ENCODE assay signal across 20 cellular contexts in the genomic region with DNA sequence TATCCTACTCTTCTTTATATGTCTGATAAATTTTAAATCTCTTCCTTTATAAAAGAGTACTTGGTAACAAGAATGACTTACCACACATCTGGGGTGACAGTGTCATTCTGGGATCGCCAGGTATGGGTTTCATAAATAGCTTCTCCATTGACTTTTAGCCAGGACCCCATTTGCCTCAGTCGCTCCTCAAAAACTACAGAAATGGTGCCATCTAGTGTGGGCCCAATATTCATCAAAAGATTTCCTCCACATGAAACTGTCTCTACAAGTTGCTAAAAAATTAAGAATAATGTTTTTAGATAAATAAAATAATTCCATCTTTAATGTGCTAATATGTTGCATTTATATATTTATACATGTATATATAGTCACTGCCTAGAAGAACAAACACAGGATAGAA. TPM values are rescaled to one million over a fixed set of nuclear protein-coding genes. Genes with fewer than 3 reads are reported as not detected.
DNase-seq lines count a peak whose midpoint lies in the region; ATAC-seq and TF ChIP-seq lines count a peak whose summit lies in the region.
"Had no signal": no experiment of that assay in that cellular context is flagged by ENCODE, and none has a peak within 500 bp of the region (broad histone marks: within the 10 kb centered on the region; RNA-seq: fewer than 3 reads in every experiment).

No MANE protein-coding gene starts in this region.

- CTCF ChIA-PET in HCT116 (lab: Charles Lee), result interaction anchor here (1.3 kb wide), 1 partner anchor 1027 kb away, joined by 5 read pairs; no protein-coding TSS in a partner anchor

- intact Hi-C loops in HCT116 (cut with micrococcal nuclease), result no loop called here
- intact Hi-C loops in body of pancreas (cut with DNase I), result no loop called here

- H3K9me2 ChIP-seq in HCT116 (ENCODE audit: insufficient read depth), result no peaks in the 10 kb centered on the region
- no peaks in the 10 kb centered on the region for H3K9me2 ChIP-seq in neural cell (ENCODE audit: insufficient read depth, low read length)

- no peak for TF ChIP-seq POLR2A in HCT116 (IDR thresholded peaks at IDR 0.05; ENCODE audit: borderline replicate concordance, extremely low read depth, insufficient read depth, insufficient read length)
- no peak for TF ChIP-seq POLR2A in body of pancreas (IDR thresholded peaks at IDR 0.05)

- TF ChIP-seq RAD21 in HCT116 (IDR thresholded peaks at IDR 0.05; ENCODE audit: low read depth) (peak; percentile 33; the same call in 1 of the 2 replicates), neural cell (conservative IDR thresholded peaks at IDR 0.05) (peak; percentile 16)

- H3K9ac ChIP-seq in HCT116 (ENCODE audit: low read length) (no peak overlapping the region), adipocyte (ENCODE audit: low read length) (no peak overlapping the region), neural cell (ENCODE audit: low read length) (no peak overlapping the region)

- H3K79me2 ChIP-seq in HCT116 (ENCODE audit: insufficient read depth, low read length), result peaks cover 4% of the 10 kb centered on the region; the same call in 1 of the 2 replicates
- H3K79me2 ChIP-seq in neural cell (replicated peaks; ENCODE audit: insufficient read depth, low read length), result no peaks in the 10 kb centered on the region

- H3K4me3 ChIP-seq in HCT116 (replicated peaks in 1 of 2; ENCODE audit: low read depth in 1 of 2, low read length in 2 of 2) (no peak overlapping the region), adipocyte (ENCODE audit: low read length) (no peak overlapping the region), neural cell (ENCODE audit: low read length) (no peak overlapping the region), body of pancreas (no peak overlapping the region)
- H3K4me3 ChIP-seq: prostate gland had no signal

- no peaks in the 10 kb centered on the region for H3K9me3 ChIP-seq in HCT116 (ENCODE audit: control insufficient read depth in 1 of 2, insufficient read depth in 1 of 2, low read depth in 1 of 2, low read length in 2 of 2)
- H3K9me3 ChIP-seq in adipocyte (ENCODE audit: control insufficient read depth, low read length), result no peaks in the 10 kb centered on the region
- no peaks in the 10 kb centered on the region for H3K9me3 ChIP-seq in neural cell (ENCODE audit: low read length)
- no peaks in the 10 kb centered on the region for H3K9me3 ChIP-seq in body of pancreas
- H3K9me3 ChIP-seq: prostate gland had no signal

- H3F3A ChIP-seq in neural cell (ENCODE audit: insufficient read depth, low read length, poor library complexity, severe bottlenecking), result no peaks in the 10 kb centered on the region

- H2AFZ ChIP-seq in HCT116 (ENCODE audit: low read depth, low read length, poor library complexity, severe bottlenecking), result no peak overlapping the region
- H2AFZ ChIP-seq in neural cell (ENCODE audit: low read depth, low read length), result no peak overlapping the region

- H3K27me3 ChIP-seq in HCT116 (ENCODE audit: insufficient read depth, low read length) (no peaks in the 10 kb centered on the region), adipocyte (replicated peaks; ENCODE audit: control insufficient read depth, insufficient read depth, low read length) (no peaks in the 10 kb centered on the region), neural cell (ENCODE audit: insufficient read depth, low read depth, low read length) (no peaks in the 10 kb centered on the region), body of pancreas (no peaks in the 10 kb centered on the region)

- POLR2A ChIA-PET in HCT116 (lab: Charles Lee), result no interaction called here

- RAD21 ChIA-PET in HCT116 (lab: Charles Lee; ENCODE audit: low non-redundant PET in 1 of 2, low total read pairs in 2 of 2, uncharacterized antibody in 2 of 2, unreplicated experiment in 2 of 2), result no interaction called here

- TF ChIP-seq CTCF in HCT116 (IDR thresholded peaks at IDR 0.05 in 2 of 3, conservative IDR thresholded peaks at IDR 0.05 in 1 of 3; ENCODE audit: borderline replicate concordance in 1 of 3, insufficient read depth in 1 of 3, low read depth in 2 of 3, low read length in 2 of 3) (no peak), neural cell (IDR thresholded peaks at IDR 0.05; ENCODE audit: poor library complexity, severe bottlenecking) (no peak), body of pancreas (IDR thresholded peaks at IDR 0.05) (no peak)

- 90 to 95% methylated on average over 2 of the region's 2 CpGs for WGBS in body of pancreas, 2 donors

- no peak overlapping the region for H3K4me2 ChIP-seq in HCT116 (ENCODE audit: low read length)
- no peak overlapping the region for H3K4me2 ChIP-seq in neural cell (ENCODE audit: low read length)

- ATAC-seq in HCT116 (no peak), body of pancreas (no peak)
- no peak for ATAC-seq in stimulated activated naive CD8-positive, alpha-beta T cell treated with anti-CD3 and anti-CD28 coated beads, Interleukin-15, Interleukin-2, amounts not matched to agents 100 U/mL and 50 U/mL, for 24 hours
- ATAC-seq: naive thymus-derived CD8-positive, alpha-beta T cell had no signal

- H3K4me1 ChIP-seq in HCT116 (ENCODE audit: control insufficient read depth in 1 of 2, insufficient read depth in 2 of 2, low read length in 2 of 2) (no peaks in the 10 kb centered on the region), adipocyte (ENCODE audit: control insufficient read depth, insufficient read depth, low read length) (peaks cover 3% of the 10 kb centered on the region), body of pancreas (no peaks in the 10 kb centered on the region)
- H3K4me1 ChIP-seq: prostate gland had no signal

- peak; percentile 3 for DNase-seq in NCI-H1105 treated with DMSO at 0.1 percent for 48 hours (lab: John Stamatoyannopoulos, UW)
- DNase-seq in NCI-H1105 (lab: John Stamatoyannopoulos, UW), result no peak
- no peak for DNase-seq in HCT116 (ENCODE audit: low read depth, low spot score)
- peak; percentile 15 for DNase-seq in adipocyte (ENCODE audit: low read depth)
- no peak for DNase-seq in cortex of kidney (lab: John Stamatoyannopoulos, UW)
- no peak for DNase-seq in body of pancreas
- no peak for DNase-seq in stimulated activated naive CD8-positive, alpha-beta T cell treated with anti-CD3 and anti-CD28 coated beads, Interleukin-15, Interleukin-2, amounts not matched to agents 100 U/mL and 50 U/mL, for 24 hours
- DNase-seq: 8988T; activated B cell treated with CpG ODN at 0.5 μM for 24 hours; activated CD8-positive, alpha-beta memory T cell treated with anti-CD3 and anti-CD28 coated beads for 24 hours; activated naive CD8-positive, alpha-beta T cell treated with anti-CD3 and anti-CD28 coated beads, Interleukin-2, amount 10 ng/mL, durations not matched to agents 7 days and 5 days; effector memory CD4-positive, alpha-beta T cell; Kasumi-1; naive thymus-derived CD8-positive, alpha-beta T cell; NCI-H1694; NCI-H446 treated with DMSO at 0.1 percent for 48 hours; SHP77 treated with DMSO at 0.1 percent for 48 hours; stimulated activated CD8-positive, alpha-beta memory T cell treated with anti-CD3 and anti-CD28 coated beads, Interleukin-4, amount 100 ng/mL, for 48 hours had no signal

- H3K36me3 ChIP-seq in HCT116 (ENCODE audit: control insufficient read depth in 1 of 2, insufficient read depth in 2 of 2, low read length in 2 of 2) (peaks cover 32 to 51% of the 10 kb centered on the region in 2 experiments; a peak in 3 of 4 replicates), adipocyte (ENCODE audit: control insufficient read depth, insufficient read depth, low read length, severe bottlenecking) (peaks cover 84% of the 10 kb centered on the region), neural cell (ENCODE audit: insufficient read depth, low read length) (no peaks in the 10 kb centered on the region), body of pancreas (replicated peaks in 1 of 2; ENCODE audit: insufficient read depth in 1 of 2, low read depth in 2 of 2) (peaks cover 0 to 7% of the 10 kb centered on the region in 2 donors)
- H3K36me3 ChIP-seq: prostate gland had no signal

- no peak for TF ChIP-seq EP300 in neural cell (conservative IDR thresholded peaks at IDR 0.05; ENCODE audit: poor library complexity, severe bottlenecking)

- H4K20me1 ChIP-seq in HCT116 (ENCODE audit: insufficient read depth), result no peaks in the 10 kb centered on the region
- H4K20me1 ChIP-seq in neural cell (ENCODE audit: insufficient read depth), result no peaks in the 10 kb centered on the region

- BruUV-seq in HCT116 (replicated peaks; lab: Mats Ljungman, UMichigan), result no TSS peak

- H3K27ac ChIP-seq in HCT116 (ENCODE audit: low read depth, low read length), result no peak overlapping the region
- H3K27ac ChIP-seq in neural cell (ENCODE audit: low read length), result no peak overlapping the region
- no peak overlapping the region for H3K27ac ChIP-seq in body of pancreas
- H3K27ac ChIP-seq: prostate gland had no signal

TF ChIP-seq in neural cell, 6 proteins besides CTCF, POLR2A, EP300 and RAD21 (continues in another document):
- no peak for TF ChIP-seq EZH2 (IDR thresholded peaks at IDR 0.05; ENCODE audit: borderline replicate concordance, insufficient read depth, low read length, poor library complexity, severe bottlenecking)

RNA-seq across cellular contexts. Expression of gene FUCA2, which starts 9.7 kb away (rescaled TPM):
- 75.4 TPM for total RNA-seq in HCT116 (2021; ENCODE audit: unreplicated experiment)
- polyA plus RNA-seq in HCT116 (2012), result 32.0 and 40.2 TPM in 2 replicates
- 3.0 and 6.0 TPM in 2 replicates for polyA plus RNA-seq in neural cell
- 0.97 and 2.5 TPM in 2 replicates for polyA minus RNA-seq in neural cell
- 10 to 100 TPM; 15.3 to 83.1 TPM for total RNA-seq in body of pancreas

RNA-seq across cellular contexts. Expression of gene PEX3, which starts 51.2 kb away (rescaled TPM):
- total RNA-seq in HCT116 (2021; ENCODE audit: unreplicated experiment), result 12.9 TPM
- polyA plus RNA-seq in HCT116 (2012), result 7.2 and 8.2 TPM in 2 replicates
- polyA plus RNA-seq in neural cell, result 26.2 and 37.9 TPM in 2 replicates
- polyA minus RNA-seq in neural cell, result 28.7 and 36.6 TPM in 2 replicates
- total RNA-seq in body of pancreas, result 1 to 10 TPM; 2.0 to 4.4 TPM

RNA-seq across cellular contexts. Expression of gene ADAT2, which starts 51.4 kb away (rescaled TPM):
- total RNA-seq in HCT116 (2021; ENCODE audit: unreplicated experiment) (18.4 TPM), body of pancreas (1 to 10 TPM; 6.9 to 7.8 TPM)
- polyA plus RNA-seq in HCT116 (2012), result 6.6 and 7.2 TPM in 2 replicates
- polyA plus RNA-seq in neural cell, result 3.3 and 10.8 TPM in 2 replicates
- 2.7 and 3.6 TPM in 2 replicates for polyA minus RNA-seq in neural cell

Comparison
In these comparisons a context has a peak if more than half of its experiments do, and no peak if none do; other contexts are left out.
1. DNase-seq: peak in NCI-H1105 treated with DMSO at 0.1 percent for 48 hours (single experiment) and adipocyte (single experiment); none in NCI-H1105 (single experiment), HCT116 (single experiment), cortex of kidney (single experiment), body of pancreas (0 of 4) and stimulated activated naive CD8-positive, alpha-beta T cell treated with anti-CD3 and anti-CD28 coated beads, Interleukin-15, Interleukin-2, amounts not matched to agents 100 U/mL and 50 U/mL, for 24 hours (single experiment).